ENCODE assay signal across 8 cellular contexts in the genomic region with DNA sequence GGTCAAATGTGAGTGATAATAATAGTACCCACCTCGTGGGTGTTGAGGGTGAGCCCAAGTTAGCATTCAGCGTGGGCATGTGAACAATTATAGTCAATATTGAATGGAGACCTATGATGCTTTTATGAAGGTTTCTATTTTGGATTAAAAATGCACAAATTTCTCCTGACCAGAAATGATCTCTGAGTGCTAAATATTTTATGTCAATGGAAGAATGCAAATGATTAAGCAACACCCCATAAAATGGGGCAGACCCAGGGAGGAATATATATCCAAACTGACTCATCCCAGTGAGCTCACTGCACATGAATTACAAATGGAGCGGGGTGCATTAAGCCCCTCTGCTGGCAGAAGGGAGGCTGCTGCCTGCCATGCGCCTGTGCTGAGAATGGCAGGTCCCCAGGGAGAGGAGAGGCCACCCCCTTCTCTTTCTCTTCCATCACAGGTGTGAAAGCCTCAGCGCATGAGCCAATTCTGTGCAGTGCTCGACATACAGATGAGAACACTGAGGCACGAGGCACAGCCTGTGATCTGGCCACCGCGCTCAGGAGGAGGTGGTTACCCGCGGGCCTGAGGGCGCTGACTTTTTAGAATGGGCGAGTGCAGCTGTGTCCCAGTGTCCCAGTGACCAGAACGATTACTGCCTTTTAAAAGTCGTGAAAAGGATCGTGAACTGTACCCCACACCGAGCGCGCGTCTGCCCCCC. TPM values are rescaled to one million over a fixed set of nuclear protein-coding genes. Genes with fewer than 3 reads are reported as not detected.
A peak's percentile ranks its signal among the peaks of the same experiment; 100 is the strongest.
DNase-seq lines count a peak whose midpoint lies in the region; FAIRE-seq and TF ChIP-seq lines count a peak whose summit lies in the region.
"Not testable (repeated sequence)": the region's sequence is repeated elsewhere in the genome, so short reads cannot be mapped to it uniquely, and the experiment has no call there.

No MANE protein-coding gene starts in this region.

- CTCF ChIA-PET in AG04449 (lab: Yijun Ruan, JAX): interaction anchor here (8.7 kb wide), 1 partner anchor 133 kb away, joined by 77 read pairs; no protein-coding TSS in a partner anchor

- peak overlapping the region; percentile 80 for H2AFZ ChIP-seq in astrocyte (ENCODE audit: low read depth, low read length)

- not testable (repeated sequence) for H4K20me1 ChIP-seq in astrocyte (ENCODE audit: insufficient read depth, low read length)

- H3K27me3 ChIP-seq in HAP-1 (ENCODE audit: low read depth); astrocyte (ENCODE audit: insufficient read depth, low read length); spleen (replicated peaks in 1 of 7): not testable (repeated sequence)

- POLR2A ChIA-PET in AG04449 (lab: Yijun Ruan, JAX): not testable (repeated sequence)

- in situ Hi-C loops in HAP-1 (cut with MboI; ENCODE audit: low sequenced_read_pairs): not testable (repeated sequence)

- not testable (repeated sequence) for TF ChIP-seq POLR2A in spleen (IDR thresholded peaks at IDR 0.05)

- not testable (repeated sequence) for H3K4me1 ChIP-seq in HAP-1; astrocyte (ENCODE audit: insufficient read depth, low read length)
- peaks cover 0 to 17% (median 8%) of the 10 kb centered on the region in 6 donors for H3K4me1 ChIP-seq in spleen

- DNase-seq in AG04449 (ENCODE audit: low read depth, low spot score); astrocyte (ENCODE audit: low read depth); mesothelial cell of epicardium (ENCODE audit: low spot score in 2 of 2, unreplicated experiment in 2 of 2); spleen: not testable (repeated sequence)
- peak in 1 of 2 experiments; percentile 28 for DNase-seq in HAP-1 (ENCODE audit: low spot score in 2 of 2)
- peak; percentile 22 for DNase-seq in NCI-H226
- DNase-seq in activated CD4-positive, CD25-positive, alpha-beta regulatory T cell treated with anti-CD3 and anti-CD28 coated beads, Interleukin-2, amount 50 U/mL, for 72 hours: peak; percentile 50
- DNase-seq in fibroblast of the aortic adventitia (ENCODE audit: low read depth): peak; percentile 17

- peak overlapping the region; percentile 65 for H3K4me3 ChIP-seq in AG04449 (ENCODE audit: low read depth, low read length)
- peak overlapping the region; percentile 21 for H3K4me3 ChIP-seq in HAP-1
- H3K4me3 ChIP-seq in astrocyte (ENCODE audit: insufficient read depth, low read depth, low read length): peak overlapping the region; percentile 67
- peak overlapping the region; percentile 74 for H3K4me3 ChIP-seq in fibroblast of the aortic adventitia (ENCODE audit: low read depth, low read length)
- peak overlapping the region; percentile 64 to 97 (median 86) for H3K4me3 ChIP-seq in spleen

- not testable (repeated sequence) for TF ChIP-seq CTCF in AG04449 (IDR thresholded peaks at IDR 0.05; ENCODE audit: insufficient read depth, low read length, missing control alignments); astrocyte (IDR thresholded peaks at IDR 0.05; ENCODE audit: insufficient read depth, low read depth, low read length); fibroblast of the aortic adventitia (IDR thresholded peaks at IDR 0.05; ENCODE audit: insufficient read depth, low read length); mesothelial cell of epicardium (IDR thresholded peaks at IDR 0.05; ENCODE audit: unreplicated experiment); spleen (IDR thresholded peaks at IDR 0.05 in 8 of 11, conservative IDR thresholded peaks at IDR 0.05 in 3 of 11)

- intact Hi-C loops in spleen (cut with DNase I; ENCODE audit: low total_unique reads): not testable (repeated sequence)

- H3K79me2 ChIP-seq in astrocyte (ENCODE audit: insufficient read depth, low read length): not testable (repeated sequence)

- not testable (repeated sequence) for H3K36me3 Mint-ChIP-seq in astrocyte (ENCODE audit: low read depth, unreplicated experiment); mesothelial cell of epicardium

- H3K27ac Mint-ChIP-seq in astrocyte (ENCODE audit: unreplicated experiment) (peak overlapping the region; percentile 83), mesothelial cell of epicardium (peak overlapping the region; percentile 64)

- H3K9me3 Mint-ChIP-seq in astrocyte (ENCODE audit: unreplicated experiment); mesothelial cell of epicardium: not testable (repeated sequence)

- 4 to 13% (median 6%) methylated on average over 9 to 20 of the region's 20 CpGs for WGBS in spleen, 5 donors

- not testable (repeated sequence) for H3K9me3 ChIP-seq in HAP-1; astrocyte (ENCODE audit: insufficient read depth, low read depth, low read length); spleen

- not testable (repeated sequence) for H3K27me3 Mint-ChIP-seq in astrocyte (ENCODE audit: low read depth, unreplicated experiment); mesothelial cell of epicardium (ENCODE audit: low read depth)

- H3K9ac ChIP-seq in astrocyte (ENCODE audit: low read length): peak overlapping the region; percentile 88

- FAIRE-seq in astrocyte (lab: Jason Lieb, UNC): not testable (repeated sequence)

- H3K4me2 ChIP-seq in astrocyte (ENCODE audit: low read length): peak overlapping the region; percentile 87

- H3K36me3 ChIP-seq in HAP-1 (replicated peaks); astrocyte (ENCODE audit: insufficient read depth, low read length); spleen: not testable (repeated sequence)

- peak overlapping the region; percentile 87 for H3K4me3 Mint-ChIP-seq in astrocyte (ENCODE audit: unreplicated experiment)
- peak overlapping the region; percentile 88 for H3K4me3 Mint-ChIP-seq in mesothelial cell of epicardium

- H3K27ac ChIP-seq in astrocyte (ENCODE audit: low read depth, low read length) (peak overlapping the region; percentile 88), spleen (peak overlapping the region in 7 of 8 donors; percentile 27 to 92 (median 86))

- H3K4me1 Mint-ChIP-seq in astrocyte (ENCODE audit: low read depth, unreplicated experiment): not testable (repeated sequence)
- H3K4me1 Mint-ChIP-seq in mesothelial cell of epicardium: peaks cover 13% of the 10 kb centered on the region

RNA-seq across cellular contexts. Expression of a gene that starts 14.7 kb away (rescaled TPM):
- total RNA-seq in astrocyte: not detected in 2 replicates
- not detected in 2 replicates for total RNA-seq in fibroblast of the aortic adventitia (ENCODE audit: low replicate concordance)
- 0.09 to 0.20 TPM in 2 of 3 replicates, not detected in the other for total RNA-seq in mesothelial cell of epicardium
- under 1 TPM in 5 of 7 donors, not detected in 2; 0.14 to 0.73 (median 0.19) TPM for total RNA-seq in spleen
- under 1 TPM; 0.20 to 0.35 (median 0.32) TPM for polyA plus RNA-seq in spleen

Comparison
In these comparisons a context has a peak if more than half of its experiments do, and no peak if none do; other contexts are left out.
1. H3K4me3 ChIP-seq: peak in every context shown above with its lines; median percentile 86 in spleen; 74 in fibroblast of the aortic adventitia; 67 in astrocyte; 65 in AG04449; 21 in HAP-1.